Comparison of ENCODE assay signal across 34 cellular contexts in genomic region chr15:88335074-88335473, GRCh38.
"Had no signal": no experiment of that assay in that cellular context is flagged by ENCODE, and none has a peak within 500 bp of the region (broad histone marks: within the 10 kb centered on the region; RNA-seq: fewer than 3 reads in every experiment).

No MANE protein-coding gene starts in this region.

- H3K27ac ChIP-seq: body of pancreas, breast epithelium, PC-9, RWPE1 had no signal

- ATAC-seq: activated CD8-positive, alpha-beta T cell treated with anti-CD3 and anti-CD28 coated beads for 36 hours; activated T-cell treated with anti-CD3 and anti-CD28 coated beads, Interleukin-2, amount 50 U/mL, for 72 hours; activated T-helper 17 cell treated with anti-CD3 and anti-CD28 coated beads, Interleukin-2, amount 50 U/mL, for 72 hours; body of pancreas; Right ventricle myocardium inferior; SK-N-SH treated with all-trans-retinoic acid at 6 μM for 48 hours; T-cell had no signal

- FAIRE-seq: RCC 7860 had no signal

- H3K4me1 ChIP-seq: body of pancreas, breast epithelium had no signal

- H3K4me3 ChIP-seq: ascending aorta, body of pancreas, breast epithelium, PC-9 had no signal

- H3K4me2 ChIP-seq: PC-9 had no signal

- H3K9me3 ChIP-seq: ascending aorta, body of pancreas, breast epithelium had no signal

- H3K36me3 ChIP-seq: ascending aorta, breast epithelium had no signal

- DNase-seq: activated CD4-positive, alpha-beta T cell treated with anti-CD3 and anti-CD28 coated beads, Interleukin-2, amount 10 ng/mL, durations not matched to agents 24 days and 14 days; activated CD4-positive, alpha-beta T cell treated with anti-CD3 and anti-CD28 coated beads, Interleukin-2, amount 50 U/mL, for 4 hours; activated CD8-positive, alpha-beta T cell treated with anti-CD3 and anti-CD28 coated beads for 36 hours; activated gamma-delta T cell; activated naive CD4-positive, alpha-beta T cell treated with Interleukin-2 at 50 U/mL for 16 hours; activated naive CD8-positive, alpha-beta T cell treated with anti-CD3 and anti-CD28 coated beads, Interleukin-2, amount 10 ng/mL, durations not matched to agents 7 days and 5 days; activated T-cell treated with anti-CD3 and anti-CD28 coated beads, Interleukin-2, amount 50 U/mL, for 1 hour; activated T-cell treated with anti-CD3 and anti-CD28 coated beads, Interleukin-2, amount 50 U/mL, for 72 hours; amygdala; body of pancreas; NCI-H1092 treated with DMSO at 0.1 percent for 48 hours; NCI-H1417; NCI-H146; NCI-H187; NCI-H2029 treated with DMSO at 0.1 percent for 48 hours; NCI-H2107; NCI-H2171; NCI-H2227 treated with DMSO at 0.1 percent for 48 hours; NCI-H446; NCI-H524; NCI-H69; NCI-H82; PC-9; SIG-M5; T-cell; T-helper 2 cell; T-helper 9 cell had no signal

- H3K27me3 ChIP-seq: ascending aorta, body of pancreas, breast epithelium had no signal

- H2AFZ ChIP-seq: PC-9 had no signal
